22 cellular contexts compared by ENCODE assay signal in genomic region chr11:129416080-129416820, GRCh38. TPM values are rescaled to one million over a fixed set of nuclear protein-coding genes. Genes with fewer than 3 reads are reported as not detected.
"Had no signal": no experiment of that assay in that cellular context is flagged by ENCODE, and none has a peak within 500 bp of the region (broad histone marks: within the 10 kb centered on the region; RNA-seq: fewer than 3 reads in every experiment).

No MANE protein-coding gene starts in this region.

- H3K4me1 ChIP-seq: pancreas, testis had no signal

- H3K4me3 ChIP-seq: lung, pancreas, testis had no signal

- H3K27me3 Mint-ChIP-seq: activated CD8-positive, alpha-beta memory T cell treated with anti-CD3 and anti-CD28 coated beads, Interleukin-2, amount 10 ng/mL, durations not matched to agents 7 days and 5 days; activated T-helper 17 cell treated with anti-CD3 and anti-CD28 coated beads, Interleukin-2, amount 50 U/mL, for 72 hours had no signal

- H3K27ac ChIP-seq: brain microvascular endothelial cell, neutrophil, testis, WERI-Rb-1 had no signal

- H3K4me3 Mint-ChIP-seq: activated CD8-positive, alpha-beta memory T cell treated with anti-CD3 and anti-CD28 coated beads, Interleukin-2, amount 10 ng/mL, durations not matched to agents 7 days and 5 days; activated naive CD8-positive, alpha-beta T cell treated with anti-CD3 and anti-CD28 coated beads, Interleukin-2, amount 10 ng/mL, durations not matched to agents 7 days and 5 days; activated T-helper 17 cell treated with anti-CD3 and anti-CD28 coated beads, Interleukin-2, amount 50 U/mL, for 72 hours; naive B cell; stimulated activated effector memory CD8-positive, alpha-beta T cell treated with anti-CD3 and anti-CD28 coated beads, Interleukin-12 subunit alpha, Interleukin-12 subunit beta, amount 100 ng/mL, for 72 hours had no signal

- H3K27me3 ChIP-seq: brain microvascular endothelial cell, neutrophil, pancreas, testis had no signal

- H3K9me3 ChIP-seq: neutrophil, pancreas, testis had no signal

- H3K36me3 ChIP-seq: brain microvascular endothelial cell, neutrophil, pancreas, WERI-Rb-1 had no signal

- H3K27ac Mint-ChIP-seq: activated CD8-positive, alpha-beta memory T cell treated with anti-CD3 and anti-CD28 coated beads, Interleukin-2, amount 10 ng/mL, durations not matched to agents 7 days and 5 days; activated naive CD8-positive, alpha-beta T cell treated with anti-CD3 and anti-CD28 coated beads, Interleukin-2, amount 10 ng/mL, durations not matched to agents 7 days and 5 days; activated T-helper 17 cell treated with anti-CD3 and anti-CD28 coated beads, Interleukin-2, amount 50 U/mL, for 72 hours; naive B cell; stimulated activated effector memory CD8-positive, alpha-beta T cell treated with anti-CD3 and anti-CD28 coated beads, Interleukin-12 subunit alpha, Interleukin-12 subunit beta, amount 100 ng/mL, for 72 hours had no signal

- H3K36me3 Mint-ChIP-seq: activated CD8-positive, alpha-beta memory T cell treated with anti-CD3 and anti-CD28 coated beads, Interleukin-2, amount 10 ng/mL, durations not matched to agents 7 days and 5 days; activated naive CD8-positive, alpha-beta T cell treated with anti-CD3 and anti-CD28 coated beads, Interleukin-2, amount 10 ng/mL, durations not matched to agents 7 days and 5 days; naive B cell; stimulated activated effector memory CD8-positive, alpha-beta T cell treated with anti-CD3 and anti-CD28 coated beads, Interleukin-12 subunit alpha, Interleukin-12 subunit beta, amount 100 ng/mL, for 72 hours had no signal

- DNase-seq: activated CD4-positive, alpha-beta T cell treated with anti-CD3 and anti-CD28 coated beads, Interleukin-2, amount 50 U/mL, for 48 hours; activated CD8-positive, alpha-beta memory T cell treated with anti-CD3 and anti-CD28 coated beads, Interleukin-2, amount 10 ng/mL, durations not matched to agents 7 days and 5 days; activated naive CD4-positive, alpha-beta T cell; activated naive CD8-positive, alpha-beta T cell treated with anti-CD3 and anti-CD28 coated beads, Interleukin-2, amount 10 ng/mL, durations not matched to agents 7 days and 5 days; anterior cingulate cortex; brain microvascular endothelial cell; central memory CD4-positive, alpha-beta T cell; foreskin melanocyte; glutamatergic neuron; hippocampal formation; islet precursor cell; midbrain; naive B cell; pancreas; stimulated activated CD4-positive, alpha-beta T cell treated with anti-CD3 and anti-CD28 coated beads, Interleukin-4, amount 100 ng/mL, for 24 hours; testis; WERI-Rb-1 had no signal

- H3K9me3 Mint-ChIP-seq: activated naive CD8-positive, alpha-beta T cell treated with anti-CD3 and anti-CD28 coated beads, Interleukin-2, amount 10 ng/mL, durations not matched to agents 7 days and 5 days; activated T-helper 17 cell treated with anti-CD3 and anti-CD28 coated beads, Interleukin-2, amount 50 U/mL, for 72 hours; stimulated activated effector memory CD8-positive, alpha-beta T cell treated with anti-CD3 and anti-CD28 coated beads, Interleukin-12 subunit alpha, Interleukin-12 subunit beta, amount 100 ng/mL, for 72 hours had no signal

- H3K4me1 Mint-ChIP-seq: activated T-helper 17 cell treated with anti-CD3 and anti-CD28 coated beads, Interleukin-2, amount 50 U/mL, for 72 hours; naive B cell; stimulated activated effector memory CD8-positive, alpha-beta T cell treated with anti-CD3 and anti-CD28 coated beads, Interleukin-12 subunit alpha, Interleukin-12 subunit beta, amount 100 ng/mL, for 72 hours had no signal

- ATAC-seq: activated CD8-positive, alpha-beta memory T cell treated with anti-CD3 and anti-CD28 coated beads, Interleukin-2, amount 10 ng/mL, durations not matched to agents 7 days and 5 days; activated T-helper 17 cell treated with anti-CD3 and anti-CD28 coated beads, Interleukin-2, amount 50 U/mL, for 72 hours; pancreas; sciatic nerve; stimulated activated effector memory CD8-positive, alpha-beta T cell treated with anti-CD3 and anti-CD28 coated beads, Interleukin-12 subunit alpha, Interleukin-12 subunit beta, amount 100 ng/mL, for 72 hours had no signal

RNA-seq across cellular contexts. Expression of gene BARX2, which starts 40.6 kb away (rescaled TPM):
- total RNA-seq: activated naive CD8-positive, alpha-beta T cell treated with anti-CD3 and anti-CD28 coated beads, Interleukin-2, amount 10 ng/mL, durations not matched to agents 7 days and 5 days; activated T-helper 17 cell treated with anti-CD3 and anti-CD28 coated beads, Interleukin-2, amount 50 U/mL, for 72 hours; sciatic nerve had no signal
